ENCODE assay signal across 17 cellular contexts in the genomic region with DNA sequence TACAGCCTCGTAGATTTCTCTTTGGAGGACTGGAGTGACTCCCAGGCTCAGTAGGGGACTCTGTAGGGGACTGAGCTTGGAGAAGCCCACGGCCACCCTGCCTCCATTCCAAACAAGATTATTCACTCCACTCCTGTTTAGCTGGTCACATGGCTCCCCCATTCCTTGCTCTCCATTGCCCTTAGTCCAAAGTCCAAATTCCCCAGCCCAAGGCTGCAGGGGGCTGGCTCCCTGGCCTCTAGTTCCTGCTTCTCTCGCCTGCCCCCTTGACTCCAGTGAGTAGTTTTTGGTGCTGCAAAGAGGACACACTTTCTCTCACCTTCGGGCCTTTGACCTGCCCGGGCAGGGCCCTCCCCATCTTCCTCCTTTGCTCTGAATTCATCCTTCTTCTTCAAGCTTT.
"Had no signal": no experiment of that assay in that cellular context is flagged by ENCODE, and none has a peak within 500 bp of the region (broad histone marks: within the 10 kb centered on the region; RNA-seq: fewer than 3 reads in every experiment).

No MANE protein-coding gene starts in this region.

- H3K4me1 ChIP-seq: esophagus muscularis mucosa, gastrocnemius medialis, testis, tibial nerve, upper lobe of right lung, vagina had no signal

- H3K4me3 Mint-ChIP-seq: naive thymus-derived CD8-positive, alpha-beta T cell; stimulated activated memory B cell treated with anti-CD40 and anti-IgM and Interleukin-4, amounts not matched to agents 10 μg/mL and 1 μg/mL and 100 μg/mL, for 72 hours; stimulated activated naive CD8-positive, alpha-beta T cell treated with anti-CD3 and anti-CD28 coated beads, Interleukin-15, Interleukin-2, amounts not matched to agents 100 ng/mL and 50 ng/mL, for 24 hours had no signal

- DNase-seq: effector memory CD4-positive, alpha-beta T cell; gastrocnemius medialis; kidney; mucosa of descending colon; naive thymus-derived CD8-positive, alpha-beta T cell; posterior cingulate gyrus; right cardiac atrium; stimulated activated CD4-positive, alpha-beta T cell treated with anti-CD3 and anti-CD28 coated beads, Interleukin-4, amount 100 ng/mL, for 1 hour; stimulated activated CD8-positive, alpha-beta memory T cell treated with anti-CD3 and anti-CD28 coated beads, Interleukin-4, amount 100 ng/mL, for 48 hours; testis; upper lobe of right lung had no signal

- H3K9me3 ChIP-seq: esophagus muscularis mucosa, gastrocnemius medialis, mucosa of descending colon, testis, tibial nerve, upper lobe of right lung, vagina had no signal

- H3K27ac ChIP-seq: epithelial cell of prostate, esophagus muscularis mucosa, gastrocnemius medialis, testis, tibial nerve, upper lobe of right lung, vagina had no signal

- H3K36me3 Mint-ChIP-seq: naive thymus-derived CD8-positive, alpha-beta T cell had no signal

- H3K9me3 Mint-ChIP-seq: naive thymus-derived CD8-positive, alpha-beta T cell; stimulated activated naive CD8-positive, alpha-beta T cell treated with anti-CD3 and anti-CD28 coated beads, Interleukin-15, Interleukin-2, amounts not matched to agents 100 ng/mL and 50 ng/mL, for 24 hours had no signal

- H3K4me3 ChIP-seq: esophagus muscularis mucosa, gastrocnemius medialis, mucosa of descending colon, testis, tibial nerve, upper lobe of right lung, vagina had no signal

- H3K27me3 ChIP-seq: esophagus muscularis mucosa, gastrocnemius medialis, testis, tibial nerve, upper lobe of right lung, vagina had no signal

- H3K27ac Mint-ChIP-seq: naive thymus-derived CD8-positive, alpha-beta T cell; stimulated activated memory B cell treated with anti-CD40 and anti-IgM and Interleukin-4, amounts not matched to agents 10 μg/mL and 1 μg/mL and 100 μg/mL, for 72 hours; stimulated activated naive CD8-positive, alpha-beta T cell treated with anti-CD3 and anti-CD28 coated beads, Interleukin-15, Interleukin-2, amounts not matched to agents 100 ng/mL and 50 ng/mL, for 24 hours had no signal

- H3K36me3 ChIP-seq: esophagus muscularis mucosa, gastrocnemius medialis, tibial nerve, upper lobe of right lung, vagina had no signal

- H3K4me1 Mint-ChIP-seq: naive thymus-derived CD8-positive, alpha-beta T cell; stimulated activated memory B cell treated with anti-CD40 and anti-IgM and Interleukin-4, amounts not matched to agents 10 μg/mL and 1 μg/mL and 100 μg/mL, for 72 hours had no signal
